Comparison of ENCODE assay signal across 8 cellular contexts in the genomic region with DNA sequence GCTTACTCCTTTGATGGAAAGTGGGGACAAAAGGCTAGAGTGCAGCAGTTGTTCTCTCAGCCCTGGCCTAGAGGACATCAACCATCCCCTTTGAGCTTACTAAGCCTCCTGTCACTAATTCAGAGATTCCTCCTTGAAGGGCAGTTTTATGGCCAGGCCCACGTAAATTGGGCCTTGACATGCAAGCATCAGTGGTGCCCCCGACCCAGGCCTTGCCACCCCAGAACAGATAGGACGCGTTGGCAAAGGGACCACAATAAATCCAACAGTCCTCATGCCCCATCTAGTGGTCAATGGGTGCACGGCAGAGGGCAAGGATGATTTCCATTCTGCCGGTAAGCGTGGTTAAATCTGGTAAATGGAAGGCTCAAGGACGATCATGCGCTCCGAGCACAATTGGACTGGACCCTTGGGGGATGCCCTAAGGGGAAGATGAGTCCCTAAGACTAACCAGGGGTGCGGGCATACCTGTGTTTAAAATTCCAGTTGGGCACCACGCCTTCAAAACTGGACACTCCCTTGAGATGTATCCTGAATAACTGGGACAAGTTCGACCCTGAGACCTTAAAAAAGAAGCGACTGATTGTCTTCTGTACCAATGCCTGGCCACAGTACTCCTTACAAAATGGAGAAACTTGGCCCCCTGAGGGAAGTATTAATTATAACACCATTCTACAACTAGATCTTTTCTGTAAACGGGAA. TPM values are rescaled to one million over a fixed set of nuclear protein-coding genes. Genes with fewer than 3 reads are reported as not detected.
A peak's percentile ranks its signal among the peaks of the same experiment; 100 is the strongest.
DNase-seq lines count a peak whose midpoint lies in the region; ATAC-seq, FAIRE-seq and TF ChIP-seq lines count a peak whose summit lies in the region.

No MANE protein-coding gene starts in this region.

- H3K9ac ChIP-seq in Karpas-422 (ENCODE audit: low read length): no peak overlapping the region

- no peaks in the 10 kb centered on the region for H3K36me3 Mint-ChIP-seq in MCF 10A (ENCODE audit: insufficient read depth, unreplicated experiment)

- H3K4me3 Mint-ChIP-seq in MCF 10A (ENCODE audit: unreplicated experiment): no peak overlapping the region

- H3K27ac ChIP-seq in Karpas-422 (ENCODE audit: low read length) (no peak overlapping the region), WERI-Rb-1 (no peak overlapping the region)

- H2AFZ ChIP-seq in Karpas-422 (ENCODE audit: low read length): no peak overlapping the region

- H3K79me2 ChIP-seq in Karpas-422 (ENCODE audit: low read length): no peaks in the 10 kb centered on the region

- no peak for TF ChIP-seq POLR2A in H54 (IDR thresholded peaks at IDR 0.05; ENCODE audit: low read depth, low read length)

- no peaks in the 10 kb centered on the region for H3K9me3 Mint-ChIP-seq in MCF 10A (ENCODE audit: unreplicated experiment)

- H3K27ac Mint-ChIP-seq in MCF 10A (ENCODE audit: low read depth, unreplicated experiment): no peak overlapping the region

- no peaks in the 10 kb centered on the region for H3K27me3 Mint-ChIP-seq in MCF 10A (ENCODE audit: insufficient read depth, unreplicated experiment)

- POLR2A ChIA-PET in GM10248 (lab: Yijun Ruan, JAX) (no interaction called here), MCF 10A (lab: Yijun Ruan, JAX) (interaction anchor here (0.7 kb wide), 1 partner anchor 149 kb away, joined by 3 read pairs; no protein-coding TSS in a partner anchor)

- ATAC-seq in GM21737 (IDR thresholded peaks at IDR 0.05; ENCODE audit: unreplicated experiment): peak; percentile 76

- intact Hi-C loops in MCF 10A (cut with micrococcal nuclease): loop anchor here (1.0 to 10.0 kb wide), 7 partner anchors 38 to 774 kb away; no protein-coding TSS in a partner anchor

- no peaks in the 10 kb centered on the region for H3K9me3 ChIP-seq in Karpas-422 (ENCODE audit: low read length)
- H3K9me3 ChIP-seq in WERI-Rb-1 (ENCODE audit: severe bottlenecking): no peaks in the 10 kb centered on the region

- peaks cover 7% of the 10 kb centered on the region for H3K4me1 Mint-ChIP-seq in MCF 10A (ENCODE audit: insufficient read depth, unreplicated experiment)

- H3K4me3 ChIP-seq in Karpas-422 (ENCODE audit: low read length) (no peak overlapping the region), WERI-Rb-1 (ENCODE audit: low read depth, low read length) (no peak overlapping the region)

- no peak overlapping the region for H3K4me2 ChIP-seq in Karpas-422 (ENCODE audit: low read depth, low read length, poor library complexity, severe bottlenecking)

- DNase-seq in GM10248 (ENCODE audit: extremely low spot score) (peak; percentile 49), Karpas-422 (peak; percentile 80), WERI-Rb-1 (peak; percentile 53), MCF 10A (ENCODE audit: unreplicated experiment) (peak; percentile 67), iris pigment epithelial cell (ENCODE audit: low read depth) (peak; percentile 35), H54 (ENCODE audit: insufficient read length, low spot score) (no peak)
- peak; percentile 76 to 78 for DNase-seq in stimulated activated CD4-positive, alpha-beta T cell treated with anti-CD3 and anti-CD28 coated beads, Interleukin-2, amount 100 ng/mL, for 24 hours

- peaks cover 5% of the 10 kb centered on the region; the same call in 1 of the 2 replicates for H4K20me1 ChIP-seq in Karpas-422 (ENCODE audit: insufficient read depth, low read depth, low read length)

- no peaks in the 10 kb centered on the region for H3K9me2 ChIP-seq in Karpas-422 (replicated peaks; ENCODE audit: insufficient read depth, low read length)

- H3K4me1 ChIP-seq in Karpas-422 (ENCODE audit: low read length): no peaks in the 10 kb centered on the region

- BruUV-seq in MCF 10A (replicated peaks; lab: Mats Ljungman, UMichigan): no TSS peak

- CTCF ChIA-PET in GM10248 (lab: Yijun Ruan, JAX) (interaction anchor here (0.7 to 1.0 kb wide), 5 partner anchors 12 to 58 kb away, joined by 3 to 6 read pairs (median 4); no protein-coding TSS in a partner anchor), MCF 10A (lab: Yijun Ruan, JAX) (interaction anchor here (0.6 to 2.8 kb wide), 16 partner anchors 11 to 685 kb away, joined by 3 to 16 read pairs (median 3); no protein-coding TSS in a partner anchor)

- no peak for FAIRE-seq in H54 (lab: Jason Lieb, UNC)

- H3K27me3 ChIP-seq in Karpas-422 (ENCODE audit: low read length): no peaks in the 10 kb centered on the region
- H3K27me3 ChIP-seq in WERI-Rb-1 (ENCODE audit: insufficient read depth, low read depth, severe bottlenecking): no peaks in the 10 kb centered on the region

- TF ChIP-seq CTCF in GM10248 (IDR thresholded peaks at IDR 0.05; ENCODE audit: control extremely low read depth, extremely low read depth, low read depth, missing control alignments) (peak; percentile 89), WERI-Rb-1 (IDR thresholded peaks at IDR 0.05; ENCODE audit: low read depth, low read length) (peak; percentile 88), MCF 10A (IDR thresholded peaks at IDR 0.05; ENCODE audit: unreplicated experiment) (peak; percentile 89)

- H3K36me3 ChIP-seq in Karpas-422 (ENCODE audit: insufficient read depth, low read length) (no peaks in the 10 kb centered on the region), WERI-Rb-1 (no peaks in the 10 kb centered on the region)

RNA-seq across cellular contexts. Expression of a gene that starts 32.6 kb away (rescaled TPM):
- total RNA-seq in Karpas-422 (2014; rRNA removed; shearing (Covaris generic); ENCODE audit: low replicate concordance): 4.8 and 11.9 TPM in 2 replicates
- 8.4 and 10.0 TPM in 2 replicates for total RNA-seq in MCF 10A (2022)
